ENCODE assay signal across 8 cellular contexts in genomic region chr17:27293898-27294688, GRCh38. TPM values are rescaled to one million over a fixed set of nuclear protein-coding genes. Genes with fewer than 3 reads are reported as not detected.
DNase-seq lines count a peak whose midpoint lies in the region; ATAC-seq, FAIRE-seq and TF ChIP-seq lines count a peak whose summit lies in the region.

A gene with protein sequence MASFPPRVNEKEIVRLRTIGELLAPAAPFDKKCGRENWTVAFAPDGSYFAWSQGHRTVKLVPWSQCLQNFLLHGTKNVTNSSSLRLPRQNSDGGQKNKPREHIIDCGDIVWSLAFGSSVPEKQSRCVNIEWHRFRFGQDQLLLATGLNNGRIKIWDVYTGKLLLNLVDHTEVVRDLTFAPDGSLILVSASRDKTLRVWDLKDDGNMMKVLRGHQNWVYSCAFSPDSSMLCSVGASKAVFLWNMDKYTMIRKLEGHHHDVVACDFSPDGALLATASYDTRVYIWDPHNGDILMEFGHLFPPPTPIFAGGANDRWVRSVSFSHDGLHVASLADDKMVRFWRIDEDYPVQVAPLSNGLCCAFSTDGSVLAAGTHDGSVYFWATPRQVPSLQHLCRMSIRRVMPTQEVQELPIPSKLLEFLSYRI (plus strand): TSS chr17:27294114. CDS start chr17:27294396, 282 bp downstream.

- in situ Hi-C loops in HepG2 (cut with HindIII; ENCODE audit: extremely low pct_ligation_motif_present, low pct_unique_long_range_greater_than_20kb) = loop anchor here (5.0 kb wide), 1 partner anchor 47 kb away; no protein-coding TSS in a partner anchor

- H3K9ac ChIP-seq in HepG2 (ENCODE audit: insufficient read depth, low read depth, low read length) = peak within 1 kb of the TSS; percentile 93

- peaks cover 50% of the 10 kb centered on the region for H3K79me2 ChIP-seq in HepG2 (ENCODE audit: insufficient read depth, low read length)

- no peak; a peak in 1 of 4 replicates for TF ChIP-seq EP300 in HepG2 (IDR thresholded peaks at IDR 0.05; ENCODE audit: low read depth in 2 of 2, low read length in 2 of 2)
- TF ChIP-seq EP300 in HepG2 (CRISPR knock-in tag; IDR thresholded peaks at IDR 0.05; ENCODE audit: borderline replicate concordance) = 0 out of 2 replicates have a peak, but pooled peaks have one; percentile 51

- intact Hi-C loops in dendritic cell treated with granulocyte-macrophage colony-stimulating factor and Interleukin-4, amounts not matched to agents 40 ng/mL and 50 ng/mL, for 4 days (cut with micrococcal nuclease) = loop anchor here (1.0 to 5.0 kb wide), 4 partner anchors 12 to 49 kb away; no protein-coding TSS in a partner anchor
- intact Hi-C loops in HepG2 (cut with micrococcal nuclease; ENCODE audit: unreplicated experiment) = loop anchor here (2.0 kb wide), 1 partner anchor 39 kb away; no protein-coding TSS in a partner anchor

- H4K20me1 ChIP-seq in HepG2 (ENCODE audit: insufficient read depth, low read length) = peaks cover 30% of the 10 kb centered on the region

- H3K4me3 Mint-ChIP-seq in CD4-positive, CD25-positive, alpha-beta regulatory T cell = peak within 1 kb of the TSS; percentile 94 to 98 (median 96)
- H3K4me3 Mint-ChIP-seq in dendritic cell treated with granulocyte-macrophage colony-stimulating factor and Interleukin-4, amounts not matched to agents 40 ng/mL and 50 ng/mL, for 4 days = peak within 1 kb of the TSS; percentile 95

- CTCF ChIA-PET in HepG2 (lab: Yijun Ruan, JAX; ENCODE audit: low intra/inter-chr PET ratio, low total read pairs) = no interaction called here

- DNase-seq in CD4-positive, CD25-positive, alpha-beta regulatory T cell = peak; percentile 86 to 95 (median 94)
- peak; percentile 97 for DNase-seq in NCI-H748 (lab: John Stamatoyannopoulos, UW; ENCODE audit: unreplicated experiment)
- peak; percentile 87 to 88 for DNase-seq in activated CD4-positive, alpha-beta T cell treated with anti-CD3 and anti-CD28 coated beads, Interleukin-2, amount 50 U/mL, for 4 hours
- DNase-seq in HepG2 (ENCODE audit: low spot score) = peak; percentile 77
- peak; percentile 86 to 93 for DNase-seq in stimulated activated CD4-positive, alpha-beta T cell treated with anti-CD3 and anti-CD28 coated beads, Interleukin-2, amount 100 ng/mL, for 48 hours

- peak within 1 kb of the TSS; percentile 94 to 100 (median 100) for H3K27ac Mint-ChIP-seq in CD4-positive, CD25-positive, alpha-beta regulatory T cell
- peak within 1 kb of the TSS; percentile 100 for H3K27ac Mint-ChIP-seq in dendritic cell treated with granulocyte-macrophage colony-stimulating factor and Interleukin-4, amounts not matched to agents 40 ng/mL and 50 ng/mL, for 4 days

- TF ChIP-seq POLR2A in HepG2 (IDR thresholded peaks at IDR 0.05; ENCODE audit: insufficient read depth in 1 of 2, low read depth in 2 of 2, low read length in 2 of 2) = peak; percentile 99

- H3K9me3 Mint-ChIP-seq in CD4-positive, CD25-positive, alpha-beta regulatory T cell = no peaks in the 10 kb centered on the region
- no peaks in the 10 kb centered on the region for H3K9me3 Mint-ChIP-seq in dendritic cell treated with granulocyte-macrophage colony-stimulating factor and Interleukin-4, amounts not matched to agents 40 ng/mL and 50 ng/mL, for 4 days

- ATAC-seq in CD4-positive, CD25-positive, alpha-beta regulatory T cell (ENCODE audit: low read depth in 2 of 2) = peak; percentile 93
- ATAC-seq in GM19397 (IDR thresholded peaks at IDR 0.05; ENCODE audit: unreplicated experiment) (peak; percentile 89), HG03565 (IDR thresholded peaks at IDR 0.05; ENCODE audit: unreplicated experiment) (peak; percentile 77), HepG2 (peak; percentile 88)

- H3K4me2 ChIP-seq in HepG2 (ENCODE audit: low read depth, low read length) = peak within 1 kb of the TSS; percentile 82

- POLR2A ChIA-PET in HepG2 (lab: Yijun Ruan, JAX) = interaction anchor here (0.7 to 3.0 kb wide), 27 partner anchors 9 to 266 kb away, joined by 3 to 54 read pairs (median 5); partner anchors contain the start of gene KSR1

- FAIRE-seq in HepG2 (lab: Jason Lieb, UNC) = no peak

- WGBS in HepG2 (ENCODE audit: low lambda C conversion rate) = under 1% methylated on average over 35 of the region's 66 CpGs

- peaks cover 43% of the 10 kb centered on the region for H3K4me1 ChIP-seq in CD4-positive, CD25-positive, alpha-beta regulatory T cell (ENCODE audit: control insufficient read depth, insufficient read depth, low read length, poor library complexity, severe bottlenecking)
- peaks cover 59% of the 10 kb centered on the region for H3K4me1 ChIP-seq in HepG2 (ENCODE audit: insufficient read depth, low read length)

- peak within 1 kb of the TSS; percentile 100 for H3K4me3 ChIP-seq in CD4-positive, CD25-positive, alpha-beta regulatory T cell (ENCODE audit: low read depth, low read length)
- H3K4me3 ChIP-seq in HepG2 (replicated peaks in 1 of 3; ENCODE audit: insufficient read depth in 1 of 3, low read depth in 2 of 3, low read length in 3 of 3) = peak within 1 kb of the TSS; percentile 93 to 99 (median 94)

- peak; percentile 42; the same call in 1 of the 2 replicates for TF ChIP-seq CTCF in HepG2 (CRISPR knock-in tag; IDR thresholded peaks at IDR 0.05)

- BruUV-seq in HepG2 (replicated peaks; lab: Mats Ljungman, UMichigan) = TSS peak; percentile 75

- H3K36me3 ChIP-seq in CD4-positive, CD25-positive, alpha-beta regulatory T cell (ENCODE audit: control insufficient read depth, insufficient read depth, low read length) = no peaks in the 10 kb centered on the region
- H3K36me3 ChIP-seq in HepG2 (replicated peaks in 1 of 2; ENCODE audit: control insufficient read depth in 1 of 2, insufficient read depth in 2 of 2, low read length in 2 of 2) = peaks cover 0 to under 1% of the 10 kb centered on the region in 2 experiments; a peak in 1 of 5 replicates

- H3K9me3 ChIP-seq in CD4-positive, CD25-positive, alpha-beta regulatory T cell (ENCODE audit: control insufficient read depth in 2 of 2, low read length in 2 of 2) = no peaks in the 10 kb centered on the region
- H3K9me3 ChIP-seq in HepG2 (ENCODE audit: low read length) = no peaks in the 10 kb centered on the region

- peak within 1 kb of the TSS; percentile 32 for H2AFZ ChIP-seq in HepG2 (ENCODE audit: low read length)

- TF ChIP-seq RAD21 in HepG2 (CRISPR knock-in tag; IDR thresholded peaks at IDR 0.05) = peak; percentile 47; the same call in 1 of the 2 replicates

- no peaks in the 10 kb centered on the region for H3K27me3 ChIP-seq in CD4-positive, CD25-positive, alpha-beta regulatory T cell (ENCODE audit: control insufficient read depth, insufficient read depth, low read length)
- no peaks in the 10 kb centered on the region; a peak in 1 of 5 replicates for H3K27me3 ChIP-seq in HepG2 (ENCODE audit: control insufficient read depth in 1 of 2, insufficient read depth in 2 of 2, low read length in 2 of 2)

- H3K27me3 Mint-ChIP-seq in CD4-positive, CD25-positive, alpha-beta regulatory T cell = peaks cover 6% of the 10 kb centered on the region
- H3K27me3 Mint-ChIP-seq in dendritic cell treated with granulocyte-macrophage colony-stimulating factor and Interleukin-4, amounts not matched to agents 40 ng/mL and 50 ng/mL, for 4 days = no peaks in the 10 kb centered on the region

- no peaks in the 10 kb centered on the region for H3K36me3 Mint-ChIP-seq in CD4-positive, CD25-positive, alpha-beta regulatory T cell
- peaks cover 46% of the 10 kb centered on the region for H3K36me3 Mint-ChIP-seq in dendritic cell treated with granulocyte-macrophage colony-stimulating factor and Interleukin-4, amounts not matched to agents 40 ng/mL and 50 ng/mL, for 4 days (ENCODE audit: low read depth)

- peaks cover 14 to 43% (median 24%) of the 10 kb centered on the region in 4 donors for H3K4me1 Mint-ChIP-seq in CD4-positive, CD25-positive, alpha-beta regulatory T cell
- peaks cover 36% of the 10 kb centered on the region for H3K4me1 Mint-ChIP-seq in dendritic cell treated with granulocyte-macrophage colony-stimulating factor and Interleukin-4, amounts not matched to agents 40 ng/mL and 50 ng/mL, for 4 days (ENCODE audit: low read depth)

- peak within 1 kb of the TSS; percentile 98 for H3K27ac ChIP-seq in CD4-positive, CD25-positive, alpha-beta regulatory T cell (ENCODE audit: insufficient read depth, low read length, poor library complexity, severe bottlenecking)
- peak within 1 kb of the TSS; percentile 94 for H3K27ac ChIP-seq in HepG2 (ENCODE audit: extremely low read length, insufficient read depth, low read length)

TF ChIP-seq in HepG2, 621 proteins besides CTCF, POLR2A, EP300 and RAD21 (continues in another document):
- peak; percentile 97 for TF ChIP-seq ZNF501 (CRISPR knock-in tag; IDR thresholded peaks at IDR 0.05)

RNA-seq across cellular contexts. Expression of the gene that starts here (rescaled TPM):
- total RNA-seq in CD4-positive, CD25-positive, alpha-beta regulatory T cell = 181 TPM
- 100 to 1,000 TPM; 176 to 280 (median 191) TPM for polyA plus RNA-seq in CD4-positive, CD25-positive, alpha-beta regulatory T cell
- total RNA-seq in HepG2 (2016; rRNA removed; fragmentation: Illumina TruSeq; extraction: Trizol) = 81.3 and 93.3 TPM in 2 replicates
- total RNA-seq in HepG2 (2016; cell fraction: cytosol; rRNA removed; fragmentation: Illumina TruSeq; extraction: Trizol; ENCODE audit: low read depth) = 26.6 and 31.7 TPM in 2 replicates
- 77.2 and 87.4 TPM in 2 replicates for total RNA-seq in HepG2 (2016; cell fraction: insoluble cytoplasmic fraction; rRNA removed; fragmentation: Illumina TruSeq; extraction: Trizol)
- total RNA-seq in HepG2 (2016; cell fraction: membrane; rRNA removed; fragmentation: Illumina TruSeq; extraction: Trizol) = 21.0 and 21.8 TPM in 2 replicates
- total RNA-seq in HepG2 (2016; cell fraction: nucleus; rRNA removed; fragmentation: Illumina TruSeq; extraction: Trizol) = 85.9 and 97.4 TPM in 2 replicates
- 253 and 294 TPM in 2 replicates for polyA plus RNA-seq in HepG2 (2011; rRNA removed)
- 120 and 143 TPM in 2 replicates for polyA plus RNA-seq in HepG2 (2011; cell fraction: cytosol; rRNA removed)
- polyA plus RNA-seq in HepG2 (2011; cell fraction: nucleus; rRNA removed) = 1,276 and 1,394 TPM in 2 replicates
- 89.4 and 114 TPM in 2 replicates for polyA plus RNA-seq in HepG2 (2012)
- 1.8 and 1.9 TPM in 2 replicates for polyA plus RNA-seq in HepG2 (2016; cell fraction: cytosol; fragmentation: Illumina TruSeq; extraction: Trizol; ENCODE audit: low read depth)
- 71.2 and 71.6 TPM in 2 replicates for polyA plus RNA-seq in HepG2 (2016; cell fraction: insoluble cytoplasmic fraction; fragmentation: Illumina TruSeq; extraction: Trizol; ENCODE audit: low read depth)
- 3.9 and 4.5 TPM in 2 replicates for polyA plus RNA-seq in HepG2 (2016; cell fraction: membrane; fragmentation: Illumina TruSeq; extraction: Trizol; ENCODE audit: low read depth)
- 181 and 184 TPM in 2 replicates for polyA plus RNA-seq in HepG2 (2016; cell fraction: nucleus; fragmentation: Illumina TruSeq; extraction: Trizol; ENCODE audit: insufficient read depth, low read depth)
- 35.0 and 79.1 TPM in 2 replicates for polyA minus RNA-seq in HepG2 (2011; rRNA and poly(A)+ RNA removed; ENCODE audit: low replicate concordance)
- polyA minus RNA-seq in HepG2 (2011; cell fraction: cytosol; rRNA and poly(A)+ RNA removed) = 52.6 and 57.0 TPM in 2 replicates
- polyA minus RNA-seq in HepG2 (2011; cell fraction: nucleus; rRNA and poly(A)+ RNA removed) = 216 and 246 TPM in 2 replicates

Comparison
In these comparisons a context has a peak if more than half of its experiments do, and no peak if none do; other contexts are left out.
1. Peak in every context shown above with its lines: DNase-seq, ATAC-seq, H3K4me3 ChIP-seq and H3K27ac ChIP-seq.